Comparison of ENCODE assay signal across 7 cellular contexts in genomic region chr12:123365141-123365917, GRCh38. TPM values are rescaled to one million over a fixed set of nuclear protein-coding genes. Genes with fewer than 3 reads are reported as not detected.
DNase-seq lines count a peak whose midpoint lies in the region; ATAC-seq, FAIRE-seq and TF ChIP-seq lines count a peak whose summit lies in the region.

No MANE protein-coding gene starts in this region.

- H2AFZ ChIP-seq in astrocyte (ENCODE audit: low read depth, low read length) (peak overlapping the region; percentile 78), hepatocyte (peak overlapping the region; percentile 79)

- H4K20me1 ChIP-seq in astrocyte (ENCODE audit: insufficient read depth, low read length) (peaks cover 32% of the 10 kb centered on the region), hepatocyte (ENCODE audit: insufficient read depth, poor library complexity, severe bottlenecking) (peaks cover 38% of the 10 kb centered on the region)

- TF ChIP-seq CTCF in astrocyte (IDR thresholded peaks at IDR 0.05; ENCODE audit: insufficient read depth, low read depth, low read length) (peak; percentile 89), hepatocyte (IDR thresholded peaks at IDR 0.05; ENCODE audit: poor library complexity) (peak; percentile 76)

- no peaks in the 10 kb centered on the region for H3K36me3 ChIP-seq in astrocyte (ENCODE audit: insufficient read depth, low read length)
- H3K36me3 ChIP-seq in hepatocyte (replicated peaks; ENCODE audit: insufficient read depth, low read depth) = no peaks in the 10 kb centered on the region

- H3K4me2 ChIP-seq in astrocyte (ENCODE audit: low read length) (peak overlapping the region; percentile 99), hepatocyte (peak overlapping the region; percentile 80)

- H3K9ac ChIP-seq in astrocyte (ENCODE audit: low read length) = peak overlapping the region; percentile 89

- no peaks in the 10 kb centered on the region for H3K9me3 ChIP-seq in astrocyte (ENCODE audit: insufficient read depth, low read depth, low read length)
- H3K9me3 ChIP-seq in hepatocyte (ENCODE audit: low read depth) = no peaks in the 10 kb centered on the region

- H3K36me3 Mint-ChIP-seq in T-helper 2 cell treated with Interferon-gamma antibody and Interleukin-4, amounts not matched to agents 5 μg/mL and 100 μg/mL, for 36 hours (ENCODE audit: low read depth) = peaks cover 5% of the 10 kb centered on the region
- H3K36me3 Mint-ChIP-seq in astrocyte (ENCODE audit: low read depth, unreplicated experiment) = peaks cover 3% of the 10 kb centered on the region

- H3K27me3 Mint-ChIP-seq in T-helper 2 cell treated with Interferon-gamma antibody and Interleukin-4, amounts not matched to agents 5 μg/mL and 100 μg/mL, for 36 hours (ENCODE audit: low read depth) = no peaks in the 10 kb centered on the region
- no peaks in the 10 kb centered on the region for H3K27me3 Mint-ChIP-seq in astrocyte (ENCODE audit: low read depth, unreplicated experiment)

- H3K27ac ChIP-seq in astrocyte (ENCODE audit: low read depth, low read length) (peak overlapping the region; percentile 94), hepatocyte (peak overlapping the region; percentile 99)

- ATAC-seq in GM18499 (IDR thresholded peaks at IDR 0.05; ENCODE audit: insufficient read depth, unreplicated experiment) (peak; percentile 59), HG02943 (IDR thresholded peaks at IDR 0.05; ENCODE audit: low read depth, unreplicated experiment) (peak; percentile 58)

- DNase-seq in NCI-H187 (lab: John Stamatoyannopoulos, UW) (peak; percentile 95 to 99), astrocyte (ENCODE audit: low read depth) (peak; percentile 94), hepatocyte (ENCODE audit: low spot score) (peak; percentile 100), renal cortical epithelial cell (ENCODE audit: low read depth) (peak; percentile 95)
- DNase-seq in T-helper 2 cell treated with Interferon-gamma antibody and Interleukin-4, amounts not matched to agents 5 μg/mL and 100 μg/mL, for 36 hours (ENCODE audit: low spot score) = peak; percentile 97

- H3K4me3 Mint-ChIP-seq in T-helper 2 cell treated with Interferon-gamma antibody and Interleukin-4, amounts not matched to agents 5 μg/mL and 100 μg/mL, for 36 hours = peak overlapping the region; percentile 79
- H3K4me3 Mint-ChIP-seq in astrocyte (ENCODE audit: unreplicated experiment) = peak overlapping the region; percentile 87

- H3K27ac Mint-ChIP-seq in T-helper 2 cell treated with Interferon-gamma antibody and Interleukin-4, amounts not matched to agents 5 μg/mL and 100 μg/mL, for 36 hours = peak overlapping the region; percentile 93
- peak overlapping the region; percentile 95 for H3K27ac Mint-ChIP-seq in astrocyte (ENCODE audit: unreplicated experiment)

- WGBS in hepatocyte (ENCODE audit: low lambda C conversion rate, missing lambda C conversion rate) = under 1% methylated on average over 49 of the region's 50 CpGs

- FAIRE-seq in astrocyte (lab: Jason Lieb, UNC) = peak; percentile 23

- H3K4me1 ChIP-seq in astrocyte (ENCODE audit: insufficient read depth, low read length) = peaks cover 10% of the 10 kb centered on the region
- peaks cover 14% of the 10 kb centered on the region for H3K4me1 ChIP-seq in hepatocyte (ENCODE audit: insufficient read depth)

- H3K4me1 Mint-ChIP-seq in T-helper 2 cell treated with Interferon-gamma antibody and Interleukin-4, amounts not matched to agents 5 μg/mL and 100 μg/mL, for 36 hours (ENCODE audit: low read depth) = peaks cover 13% of the 10 kb centered on the region
- no peaks in the 10 kb centered on the region for H3K4me1 Mint-ChIP-seq in astrocyte (ENCODE audit: low read depth, unreplicated experiment)

- H3K79me2 ChIP-seq in astrocyte (ENCODE audit: insufficient read depth, low read length) = peaks cover 42% of the 10 kb centered on the region
- peaks cover 43% of the 10 kb centered on the region for H3K79me2 ChIP-seq in hepatocyte

- H3K4me3 ChIP-seq in astrocyte (ENCODE audit: insufficient read depth, low read depth, low read length) = peak overlapping the region; percentile 69
- H3K4me3 ChIP-seq in hepatocyte = peak overlapping the region; percentile 37

- H3K27me3 ChIP-seq in astrocyte (ENCODE audit: insufficient read depth, low read length) (no peaks in the 10 kb centered on the region), hepatocyte (no peaks in the 10 kb centered on the region)

- H3K9me3 Mint-ChIP-seq in T-helper 2 cell treated with Interferon-gamma antibody and Interleukin-4, amounts not matched to agents 5 μg/mL and 100 μg/mL, for 36 hours = no peaks in the 10 kb centered on the region
- H3K9me3 Mint-ChIP-seq in astrocyte (ENCODE audit: unreplicated experiment) = no peaks in the 10 kb centered on the region

- H3K9me2 ChIP-seq in hepatocyte (replicated peaks; ENCODE audit: insufficient read depth) = no peaks in the 10 kb centered on the region

RNA-seq across cellular contexts. Expression of gene SBNO1, which starts 0.7 kb away (rescaled TPM):
- total RNA-seq in astrocyte = 45.9 and 50.4 TPM in 2 replicates
- 28.9 and 29.7 TPM in 2 replicates for total RNA-seq in hepatocyte
- 13.4 and 13.7 TPM in 2 replicates for polyA plus RNA-seq in hepatocyte
- 21.7 and 49.5 TPM in 2 replicates for total RNA-seq in renal cortical epithelial cell

RNA-seq across cellular contexts. Expression of gene KMT5A, which starts 18.6 kb away (rescaled TPM):
- total RNA-seq in astrocyte (49.8 and 54.4 TPM in 2 replicates), hepatocyte (28.4 and 28.7 TPM in 2 replicates), renal cortical epithelial cell (37.2 and 38.6 TPM in 2 replicates)
- 21.9 and 24.5 TPM in 2 replicates for polyA plus RNA-seq in hepatocyte

Comparison
In these comparisons a context has a peak if more than half of its experiments do, and no peak if none do; other contexts are left out.
1. Peak in every context shown above with its lines: DNase-seq, ATAC-seq, H3K4me3 ChIP-seq and H3K27ac ChIP-seq.